8 cellular contexts compared by ENCODE assay signal in genomic region chr17:4939804-4940624, GRCh38. TPM values are rescaled to one million over a fixed set of nuclear protein-coding genes. Genes with fewer than 3 reads are reported as not detected.
A peak's percentile ranks its signal among the peaks of the same experiment; 100 is the strongest.
DNase-seq lines count a peak whose midpoint lies in the region; ATAC-seq, FAIRE-seq and TF ChIP-seq lines count a peak whose summit lies in the region.

TSS of gene RNF167 (plus strand) at chr17:4940268. CDS start at chr17:4940910, 642 bp downstream.
TSS of gene SLC25A11 (minus strand) at chr17:4940046. CDS start at chr17:4939910, 136 bp downstream.

- peaks cover 38% of the 10 kb centered on the region for H4K20me1 ChIP-seq in IMR-90 (ENCODE audit: insufficient read depth, low read length)
- H4K20me1 ChIP-seq in endothelial cell of umbilical vein (replicated peaks; ENCODE audit: control insufficient read depth, extremely low read depth, insufficient read depth, low read length) = no peaks in the 10 kb centered on the region

- CTCF ChIA-PET in IMR-90 (lab: Yijun Ruan, JAX) (interaction anchor here (0.5 to 1.6 kb wide), 3 partner anchors 27 to 40 kb away, joined by 3 read pairs; partner anchors contain the start of gene SPAG7), endothelial cell of umbilical vein (lab: Charles Lee) (interaction anchor here (0.6 to 3.3 kb wide), 15 partner anchors 13 to 230 kb away, joined by 3 to 44 read pairs (median 4); partner anchors contain the start of genes CHRNE, INCA1, KIF1C and SPAG7)

- peak within 1 kb of the TSS; percentile 36; the same call in 1 of the 2 replicates for H3K18ac ChIP-seq in IMR-90 (ENCODE audit: low read depth, low read length)

- peak within 1 kb of the TSS; percentile 85 for H2BK120ac ChIP-seq in IMR-90 (ENCODE audit: low read depth, low read length)

- H3K4me2 ChIP-seq in IMR-90 (ENCODE audit: low read depth, low read length) (peak within 1 kb of the TSS; percentile 94), endothelial cell of umbilical vein (ENCODE audit: insufficient read depth, low read length) (peak within 1 kb of the TSS; percentile 89)

- DNase-seq in DMS 273 (lab: John Stamatoyannopoulos, UW; ENCODE audit: unreplicated experiment) (peak; percentile 99), IMR-90 (peak; percentile 100), OCI-M1 (lab: John Stamatoyannopoulos, UW) (peak; percentile 100), activated T-cell treated with anti-CD3 and anti-CD28 coated beads for 24 hours (ENCODE audit: low read depth) (peak; percentile 94), endothelial cell of umbilical vein (ENCODE audit: low read depth, low spot score) (peak; percentile 100), midbrain (lab: John Stamatoyannopoulos, UW) (peak; percentile 99)
- DNase-seq in stimulated activated CD8-positive, alpha-beta memory T cell treated with anti-CD3 and anti-CD28 coated beads, Interleukin-2, amount 100 ng/mL, for 1 hour (ENCODE audit: low read depth in 2 of 2) = peak; percentile 88 to 89

- peak within 1 kb of the TSS; percentile 78 for H3K27ac ChIP-seq in IMR-90 (ENCODE audit: insufficient read depth, low read length)
- peak within 1 kb of the TSS; percentile 81 for H3K27ac ChIP-seq in endothelial cell of umbilical vein (ENCODE audit: insufficient read depth, low read depth, low read length)

- H3K23ac ChIP-seq in IMR-90 (ENCODE audit: low read depth, low read length) = peak within 1 kb of the TSS; percentile 99

- peak within 1 kb of the TSS; percentile 82 to 99 for H4K8ac ChIP-seq in IMR-90 (ENCODE audit: low read depth in 2 of 2, low read length in 2 of 2)

- peak within 1 kb of the TSS; percentile 90 for H3K56ac ChIP-seq in IMR-90 (ENCODE audit: extremely low read depth, insufficient read depth, low read length)

- intact Hi-C loops in IMR-90 (cut with micrococcal nuclease) = loop anchor here (1.0 kb wide), 1 partner anchor 31 kb away; no protein-coding TSS in a partner anchor
- intact Hi-C loops in endothelial cell of umbilical vein (cut with micrococcal nuclease) = loop anchor here (1.0 to 2.0 kb wide), 5 partner anchors 8 to 59 kb away; partner anchors contain the start of genes CAMTA2, PFN1 and SPAG7

- peaks cover 13% of the 10 kb centered on the region for H3K4me1 ChIP-seq in IMR-90 (ENCODE audit: control insufficient read depth, insufficient read depth, low read length)
- peaks cover 21% of the 10 kb centered on the region for H3K4me1 ChIP-seq in endothelial cell of umbilical vein (ENCODE audit: control insufficient read depth, extremely low read depth, insufficient read depth, low read length)

- BruUV-seq in IMR-90 (replicated peaks; lab: Mats Ljungman, UMichigan) (no TSS peak), endothelial cell of umbilical vein (replicated peaks; lab: Mats Ljungman, UMichigan) (no TSS peak)

- peak within 1 kb of the TSS; percentile 55 for H2BK5ac ChIP-seq in IMR-90 (ENCODE audit: low read depth, low read length, poor library complexity, severe bottlenecking)

- POLR2A ChIA-PET in IMR-90 (lab: Charles Lee; ENCODE audit: unreplicated experiment) (interaction anchor here (0.6 to 2.0 kb wide), 3 partner anchors 9 to 31 kb away, joined by 3 to 14 read pairs (median 3); partner anchors contain the start of gene SPAG7), endothelial cell of umbilical vein (lab: Charles Lee) (interaction anchor here (0.7 to 2.3 kb wide), 5 partner anchors 11 to 31 kb away, joined by 4 to 15 read pairs (median 4); partner anchors contain the start of genes ENO3 and SPAG7)

- H4K91ac ChIP-seq in IMR-90 (ENCODE audit: insufficient read depth, low read depth, low read length) = peak within 1 kb of the TSS; percentile 93

- H3K36me3 ChIP-seq in IMR-90 (ENCODE audit: control insufficient read depth, insufficient read depth, low read length) (peaks cover 43% of the 10 kb centered on the region), endothelial cell of umbilical vein (ENCODE audit: control insufficient read depth in 2 of 2, extremely low read depth in 1 of 2, insufficient read depth in 2 of 2, low read length in 2 of 2) (peaks cover 8 to 37% of the 10 kb centered on the region in 2 experiments)

- TF ChIP-seq RAD21 in IMR-90 (IDR thresholded peaks at IDR 0.05; ENCODE audit: low read length) = no peak

- 0% methylated on average over 38 of the region's 75 CpGs; no CpG with 5 or more reads in 1 of the 2 experiments for WGBS in IMR-90 (ENCODE audit: extremely low coverage in 2 of 2, insufficient read length in 1 of 2), 2 experiments

- H2AK9ac ChIP-seq in IMR-90 (replicated peaks; ENCODE audit: low read depth, low read length, poor library complexity) = peak within 1 kb of the TSS; percentile 99

- no peak within 1 kb of the TSS; the same call in 2 of the 3 replicates for H2BK15ac ChIP-seq in IMR-90 (ENCODE audit: low read depth, low read length)

- H2AK5ac ChIP-seq in IMR-90 (ENCODE audit: low read depth, low read length) = peak within 1 kb of the TSS; percentile 93

- H3K9ac ChIP-seq in IMR-90 (ENCODE audit: low read depth, low read length) = peak within 1 kb of the TSS; percentile 84
- H3K9ac ChIP-seq in endothelial cell of umbilical vein (replicated peaks; ENCODE audit: extremely low read depth, insufficient read depth, low read length) = peak within 1 kb of the TSS; percentile 88

- peaks cover 60% of the 10 kb centered on the region for H3K79me2 ChIP-seq in endothelial cell of umbilical vein (ENCODE audit: control insufficient read depth, insufficient read depth, low read length)

- H4K5ac ChIP-seq in IMR-90 (ENCODE audit: low read depth, low read length) = peak within 1 kb of the TSS; percentile 72

- dilution Hi-C loops in IMR-90 (cut with HindIII; ENCODE audit: low sequenced_read_pairs, unreplicated experiment) (no loop called here), endothelial cell of umbilical vein (cut with MboI; ENCODE audit: extremely low pct_ligation_motif_present, low sequenced_read_pairs) (no loop called here)

- ATAC-seq in GM21528 (IDR thresholded peaks at IDR 0.05; ENCODE audit: low FRiP score, unreplicated experiment) = peak; percentile 71
- peak; percentile 89 for ATAC-seq in IMR-90 (ENCODE audit: low read depth)

- H3K4ac ChIP-seq in IMR-90 (ENCODE audit: low read depth, low read length) = peak within 1 kb of the TSS; percentile 92

- peak; percentile 71 for TF ChIP-seq POLR2A in IMR-90 (IDR thresholded peaks at IDR 0.05; ENCODE audit: low read depth, low read length)
- peak; percentile 85 for TF ChIP-seq POLR2A in endothelial cell of umbilical vein (IDR thresholded peaks at IDR 0.05; ENCODE audit: low read depth, low read length)

- no peak for TF ChIP-seq CTCF in IMR-90 (conservative IDR thresholded peaks at IDR 0.05; ENCODE audit: low read depth, low read length)
- TF ChIP-seq CTCF in endothelial cell of umbilical vein (IDR thresholded peaks at IDR 0.05; ENCODE audit: extremely low read depth in 1 of 2, insufficient read depth in 1 of 2, low read depth in 1 of 2, low read length in 2 of 2) = no peak

- H3K14ac ChIP-seq in IMR-90 (replicated peaks; ENCODE audit: low read depth, low read length) = peak within 1 kb of the TSS; percentile 92

- in situ Hi-C loops in IMR-90 (cut with MboI; ENCODE audit: low sequenced_read_pairs) = no loop called here

- FAIRE-seq in endothelial cell of umbilical vein (lab: Jason Lieb, UNC) = peak; percentile 98

- no peaks in the 10 kb centered on the region for H3K9me3 ChIP-seq in IMR-90 (ENCODE audit: control insufficient read depth, insufficient read depth, low read length)
- no peaks in the 10 kb centered on the region for H3K9me3 ChIP-seq in endothelial cell of umbilical vein (replicated peaks; ENCODE audit: control insufficient read depth, insufficient read depth, low read length)

- 0 out of 2 replicates have a peak within 1 kb of the TSS, but pooled peaks have one; percentile 70 for H2BK20ac ChIP-seq in IMR-90 (ENCODE audit: low read depth, low read length)

- H3K9me1 ChIP-seq in IMR-90 (ENCODE audit: insufficient read depth, low read length) (peaks cover 15% of the 10 kb centered on the region; the same call in 1 of the 2 replicates), endothelial cell of umbilical vein (replicated peaks; ENCODE audit: control insufficient read depth, extremely low read depth, insufficient read depth, low read length) (no peaks in the 10 kb centered on the region)

- peak within 1 kb of the TSS; percentile 68 for H3K4me3 ChIP-seq in IMR-90 (ENCODE audit: insufficient read depth, low read depth, low read length)
- peak within 1 kb of the TSS; percentile 45 to 84 (median 77) for H3K4me3 ChIP-seq in endothelial cell of umbilical vein (replicated peaks in 1 of 3; ENCODE audit: insufficient read depth in 1 of 3, low read depth in 1 of 3, low read length in 3 of 3)

- no peaks in the 10 kb centered on the region for H3K27me3 ChIP-seq in IMR-90 (ENCODE audit: control insufficient read depth, insufficient read depth, low read length)
- no peaks in the 10 kb centered on the region for H3K27me3 ChIP-seq in endothelial cell of umbilical vein (ENCODE audit: control insufficient read depth in 2 of 2, insufficient read depth in 2 of 2, low read length in 2 of 2)

- H3K79me1 ChIP-seq in IMR-90 (ENCODE audit: low read depth in 1 of 2, low read length in 2 of 2) = peaks cover 22 to 61% of the 10 kb centered on the region in 2 experiments; a peak in 3 of 4 replicates

- peak within 1 kb of the TSS; percentile 89 for H2AFZ ChIP-seq in IMR-90 (replicated peaks; ENCODE audit: low read length, poor library complexity)
- H2AFZ ChIP-seq in endothelial cell of umbilical vein (ENCODE audit: low read depth, low read length) = peak within 1 kb of the TSS; percentile 40

RNA-seq across cellular contexts. Expression of gene RNF167, which starts in this region (rescaled TPM):
- total RNA-seq in IMR-90 (2012; rRNA removed) (13.1 and 13.3 TPM in 2 replicates), endothelial cell of umbilical vein (60.2 and 61.0 TPM in 2 replicates)
- polyA plus RNA-seq in IMR-90 (2012; rRNA removed) (79.5 and 83.6 TPM in 2 replicates), endothelial cell of umbilical vein (87.6 and 121 TPM in 2 replicates)
- polyA plus RNA-seq in IMR-90 (2012; cell fraction: cytosol; rRNA removed) = 41.9 and 55.4 TPM in 2 replicates
- 69.1 and 86.3 TPM in 2 replicates for polyA plus RNA-seq in IMR-90 (2012; cell fraction: nucleus; rRNA removed; ENCODE audit: low replicate concordance)
- polyA plus RNA-seq in endothelial cell of umbilical vein (2011; cell fraction: cytosol; rRNA removed) = 89.6 and 94.4 TPM in 2 replicates
- polyA plus RNA-seq in endothelial cell of umbilical vein (2011; cell fraction: nucleus; rRNA removed) = 92.1 and 116 TPM in 2 replicates
- polyA plus RNA-seq in endothelial cell of umbilical vein (2012) = 71.6 and 77.0 TPM in 2 replicates
- 69.9 and 71.4 TPM in 2 replicates for polyA minus RNA-seq in endothelial cell of umbilical vein
- 120 TPM for polyA minus RNA-seq in endothelial cell of umbilical vein (2011; cell fraction: cytosol; rRNA and poly(A)+ RNA removed)
- 18.8 and 28.9 TPM in 2 replicates for polyA minus RNA-seq in endothelial cell of umbilical vein (2011; cell fraction: nucleus; rRNA and poly(A)+ RNA removed)

RNA-seq across cellular contexts. Expression of gene SLC25A11, which starts in this region (rescaled TPM):
- total RNA-seq in IMR-90 (2012; rRNA removed) (30.8 and 35.0 TPM in 2 replicates), endothelial cell of umbilical vein (50.2 and 58.2 TPM in 2 replicates)
- polyA plus RNA-seq in IMR-90 (2012; rRNA removed) (62.2 and 68.2 TPM in 2 replicates), endothelial cell of umbilical vein (95.2 and 110 TPM in 2 replicates)
- 58.3 and 80.2 TPM in 2 replicates for polyA plus RNA-seq in IMR-90 (2012; cell fraction: cytosol; rRNA removed)
- 29.2 and 53.6 TPM in 2 replicates for polyA plus RNA-seq in IMR-90 (2012; cell fraction: nucleus; rRNA removed; ENCODE audit: low replicate concordance)
- polyA plus RNA-seq in endothelial cell of umbilical vein (2011; cell fraction: cytosol; rRNA removed) = 58.8 and 69.9 TPM in 2 replicates
- polyA plus RNA-seq in endothelial cell of umbilical vein (2011; cell fraction: nucleus; rRNA removed) = 36.2 and 41.8 TPM in 2 replicates
- 43.6 and 61.0 TPM in 2 replicates for polyA plus RNA-seq in endothelial cell of umbilical vein (2012)
- 49.5 and 53.3 TPM in 2 replicates for polyA minus RNA-seq in endothelial cell of umbilical vein
- 31.9 TPM for polyA minus RNA-seq in endothelial cell of umbilical vein (2011; cell fraction: cytosol; rRNA and poly(A)+ RNA removed)
- 16.2 and 18.0 TPM in 2 replicates for polyA minus RNA-seq in endothelial cell of umbilical vein (2011; cell fraction: nucleus; rRNA and poly(A)+ RNA removed)

Comparison
In these comparisons a context has a peak if more than half of its experiments do, and no peak if none do; other contexts are left out.
1. Peak in every context shown above with its lines: DNase-seq, ATAC-seq, H3K4me3 ChIP-seq and H3K27ac ChIP-seq.